12 cellular contexts compared by ENCODE assay signal in the genomic region with DNA sequence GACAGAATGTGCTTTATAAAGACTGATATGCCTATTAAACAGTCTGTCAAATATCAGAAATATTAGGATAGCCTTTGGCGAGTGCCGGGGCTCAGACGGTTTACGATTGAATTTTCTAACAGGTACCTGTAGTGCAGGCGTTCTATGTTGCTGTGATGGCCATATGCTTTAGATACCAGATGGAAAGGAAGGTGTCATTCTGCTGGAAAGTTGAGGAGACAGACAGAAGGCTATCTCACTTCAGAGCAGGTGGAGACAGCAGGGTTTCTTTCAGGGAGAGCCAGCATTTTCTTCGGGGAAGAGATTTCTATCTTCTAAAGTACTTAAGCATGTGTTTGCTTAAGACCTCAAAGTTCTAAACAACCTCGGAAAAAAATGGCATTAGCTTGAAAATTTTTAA.
DNase-seq lines count a peak whose midpoint lies in the region; ATAC-seq and TF ChIP-seq lines count a peak whose summit lies in the region.
"Had no signal": no experiment of that assay in that cellular context is flagged by ENCODE, and none has a peak within 500 bp of the region (broad histone marks: within the 10 kb centered on the region; RNA-seq: fewer than 3 reads in every experiment).

No MANE protein-coding gene starts in this region.

- H3K4me2 ChIP-seq in parathyroid adenoma (ENCODE audit: low read length): no peak overlapping the region

- no peak for ATAC-seq in naive thymus-derived CD8-positive, alpha-beta T cell

- no peak overlapping the region for H3K27ac ChIP-seq in parathyroid adenoma

- no peaks in the 10 kb centered on the region for H3K79me2 ChIP-seq in parathyroid adenoma

- POLR2A ChIA-PET in naive thymus-derived CD8-positive, alpha-beta T cell (lab: Charles Lee): no interaction called here

- no peaks in the 10 kb centered on the region for H3K27me3 ChIP-seq in parathyroid adenoma (ENCODE audit: control insufficient read depth, insufficient read depth, low read length)

- peaks cover 0 to 9% (median 2%) of the 10 kb centered on the region in 5 donors for H3K27me3 Mint-ChIP-seq in naive thymus-derived CD8-positive, alpha-beta T cell
- H3K27me3 Mint-ChIP-seq: CD4-positive, alpha-beta memory T cell had no signal

- no peak overlapping the region for H3K4me3 Mint-ChIP-seq in naive thymus-derived CD8-positive, alpha-beta T cell
- H3K4me3 Mint-ChIP-seq: CD4-positive, alpha-beta memory T cell had no signal

- DNase-seq in NCI-H524 treated with DMSO at 0.1 percent for 48 hours (lab: John Stamatoyannopoulos, UW) (peak; percentile 4), cerebellar cortex (ENCODE audit: low spot score) (peak; percentile 87), dermis blood vessel endothelial cell (no peak), NCI-H526 (lab: John Stamatoyannopoulos, UW) (no peak)
- no peak for DNase-seq in naive thymus-derived CD8-positive, alpha-beta T cell
- DNase-seq: Calu3; CD4-positive, alpha-beta memory T cell; COR-L47; DMS53; GOT3 had no signal

- H3K4me1 Mint-ChIP-seq in naive thymus-derived CD8-positive, alpha-beta T cell: no peaks in the 10 kb centered on the region
- H3K4me1 Mint-ChIP-seq: CD4-positive, alpha-beta memory T cell had no signal

- H3K36me3 ChIP-seq in parathyroid adenoma (ENCODE audit: control insufficient read depth, insufficient read depth, low read length): no peaks in the 10 kb centered on the region
- H3K36me3 ChIP-seq: HAP-1 had no signal

- no peak overlapping the region for H3K27ac Mint-ChIP-seq in naive thymus-derived CD8-positive, alpha-beta T cell
- H3K27ac Mint-ChIP-seq: CD4-positive, alpha-beta memory T cell had no signal

- no peaks in the 10 kb centered on the region for H3K4me1 ChIP-seq in parathyroid adenoma
- H3K4me1 ChIP-seq: HAP-1 had no signal

- no peaks in the 10 kb centered on the region for H3K36me3 Mint-ChIP-seq in naive thymus-derived CD8-positive, alpha-beta T cell
- H3K36me3 Mint-ChIP-seq: CD4-positive, alpha-beta memory T cell had no signal

- no peak for TF ChIP-seq CTCF in parathyroid adenoma (IDR thresholded peaks at IDR 0.05)

- H3K9me3 Mint-ChIP-seq in naive thymus-derived CD8-positive, alpha-beta T cell: peaks cover 0 to 17% (median 0%) of the 10 kb centered on the region in 9 donors

- no peak overlapping the region for H3K4me3 ChIP-seq in parathyroid adenoma (ENCODE audit: low read depth, low read length)
- H3K4me3 ChIP-seq: HAP-1 had no signal

- H3K9me3 ChIP-seq in parathyroid adenoma (ENCODE audit: control insufficient read depth, low read length): no peaks in the 10 kb centered on the region
- H3K9me3 ChIP-seq: HAP-1 had no signal

- H2AFZ ChIP-seq in parathyroid adenoma: peak overlapping the region; percentile 35

- H3K9ac ChIP-seq in parathyroid adenoma: no peak overlapping the region

Comparison
In these comparisons a context has a peak if more than half of its experiments do, and no peak if none do; other contexts are left out.
1. DNase-seq: peak in NCI-H524 treated with DMSO at 0.1 percent for 48 hours (single experiment) and cerebellar cortex (single experiment); none in dermis blood vessel endothelial cell (single experiment), naive thymus-derived CD8-positive, alpha-beta T cell (0 of 10) and NCI-H526 (0 of 2).